Comparison of ENCODE assay signal across 15 cellular contexts in genomic region chr17:67125924-67126323, GRCh38.
"Had no signal": no experiment of that assay in that cellular context is flagged by ENCODE, and none has a peak within 500 bp of the region (broad histone marks: within the 10 kb centered on the region; RNA-seq: fewer than 3 reads in every experiment).

No MANE protein-coding gene starts in this region.

- H3K4me1 ChIP-seq: parathyroid adenoma, vagina had no signal

- DNase-seq: activated CD4-positive, alpha-beta T cell treated with anti-CD3 and anti-CD28 coated beads, Interleukin-2, amount 50 U/mL, for 4 hours; activated CD4-positive, CD25-positive, alpha-beta regulatory T cell treated with anti-CD3 and anti-CD28 coated beads, Interleukin-2, amount 50 U/mL, for 72 hours; activated T-cell treated with anti-CD3 and anti-CD28 coated beads for 4 hours; amniotic stem cell; effector memory CD4-positive, alpha-beta T cell; heart left ventricle; retina; stimulated activated CD4-positive, alpha-beta T cell treated with anti-CD3 and anti-CD28 coated beads, Interleukin-15, amount 100 ng/mL, for 24 hours; stimulated activated CD4-positive, alpha-beta T cell treated with anti-CD3 and anti-CD28 coated beads, Interleukin-4, amount 100 ng/mL, for 24 hours; substantia nigra had no signal

- ATAC-seq: heart left ventricle had no signal

- H3K9ac ChIP-seq: parathyroid adenoma had no signal

- H3K27me3 ChIP-seq: heart left ventricle, tibial nerve, vagina had no signal

- H3K27ac ChIP-seq: epithelial cell of prostate, heart left ventricle, parathyroid adenoma, tibial nerve, vagina had no signal

- H3K79me2 ChIP-seq: parathyroid adenoma had no signal

- H3K36me3 ChIP-seq: vagina had no signal

- H3K4me3 ChIP-seq: heart left ventricle, lung, tibial nerve, vagina had no signal

- H2AFZ ChIP-seq: parathyroid adenoma had no signal

- H3K9me3 ChIP-seq: heart left ventricle, tibial nerve, vagina had no signal
